In genomic region chr3:140164922-140165590, GRCh38 we compare ENCODE assay signal across 23 cellular contexts.
DNase-seq lines count a peak whose midpoint lies in the region; ATAC-seq, FAIRE-seq and TF ChIP-seq lines count a peak whose summit lies in the region.
"Had no signal": no experiment of that assay in that cellular context is flagged by ENCODE, and none has a peak within 500 bp of the region (broad histone marks: within the 10 kb centered on the region; RNA-seq: fewer than 3 reads in every experiment).

No MANE protein-coding gene starts in this region.

- H3K79me2 ChIP-seq in K562 (ENCODE audit: control insufficient read depth, insufficient read depth, low read length) (no peaks in the 10 kb centered on the region), HepG2 (ENCODE audit: insufficient read depth, low read length) (no peaks in the 10 kb centered on the region)

- no peak for ATAC-seq in K562
- no peak for ATAC-seq in HepG2
- ATAC-seq in activated CD8-positive, alpha-beta T cell treated with anti-CD3 and anti-CD28 coated beads for 36 hours: no peak
- ATAC-seq: left colon had no signal

- H3K9me3 Mint-ChIP-seq in activated CD4-positive, alpha-beta memory T cell treated with anti-CD3 and anti-CD28 coated beads for 36 hours: no peaks in the 10 kb centered on the region
- no peaks in the 10 kb centered on the region for H3K9me3 Mint-ChIP-seq in activated CD8-positive, alpha-beta T cell treated with anti-CD3 and anti-CD28 coated beads for 36 hours
- H3K9me3 Mint-ChIP-seq: CD8-positive, alpha-beta memory T cell had no signal

- H3K4me2 ChIP-seq in K562 (ENCODE audit: insufficient read depth, low read length) (no peak overlapping the region), HepG2 (ENCODE audit: low read depth, low read length) (no peak overlapping the region)

- TF ChIP-seq RAD21 in K562 (CRISPR knock-in tag; conservative IDR thresholded peaks at IDR 0.05 in 1 of 2, IDR thresholded peaks at IDR 0.05 in 1 of 2) (no peak), HepG2 (CRISPR knock-in tag; IDR thresholded peaks at IDR 0.05) (no peak)

- H3K36me3 ChIP-seq in K562 (ENCODE audit: control insufficient read depth, insufficient read depth, low read length): no peaks in the 10 kb centered on the region
- H3K36me3 ChIP-seq in testis (ENCODE audit: low read depth, missing control alignments): no peaks in the 10 kb centered on the region
- no peaks in the 10 kb centered on the region for H3K36me3 ChIP-seq in HepG2 (replicated peaks in 1 of 2; ENCODE audit: control insufficient read depth in 1 of 2, insufficient read depth in 2 of 2, low read length in 2 of 2)
- H3K36me3 ChIP-seq: transverse colon had no signal

- no peak for TF ChIP-seq EP300 in K562 (IDR thresholded peaks at IDR 0.05; ENCODE audit: low read length)
- TF ChIP-seq EP300 in HepG2 (IDR thresholded peaks at IDR 0.05; ENCODE audit: low read depth in 2 of 2, low read length in 2 of 2): no peak
- no peak for TF ChIP-seq EP300 in HepG2 (CRISPR knock-in tag; IDR thresholded peaks at IDR 0.05; ENCODE audit: borderline replicate concordance)

- no peaks in the 10 kb centered on the region for H3K27me3 Mint-ChIP-seq in activated CD4-positive, alpha-beta memory T cell treated with anti-CD3 and anti-CD28 coated beads for 36 hours
- peaks cover 3% of the 10 kb centered on the region for H3K27me3 Mint-ChIP-seq in activated CD8-positive, alpha-beta T cell treated with anti-CD3 and anti-CD28 coated beads for 36 hours

- intact Hi-C loops in K562 (cut with micrococcal nuclease) (no loop called here), testis (cut with DNase I; ENCODE audit: low total_unique reads) (no loop called here), HepG2 (cut with micrococcal nuclease; ENCODE audit: unreplicated experiment) (no loop called here)
- intact Hi-C loops in activated CD4-positive, alpha-beta memory T cell treated with anti-CD3 and anti-CD28 coated beads for 36 hours (cut with micrococcal nuclease): no loop called here
- intact Hi-C loops in activated CD8-positive, alpha-beta T cell treated with anti-CD3 and anti-CD28 coated beads for 36 hours (cut with micrococcal nuclease): no loop called here

- no peak overlapping the region for H3K4me3 ChIP-seq in K562
- H3K4me3 ChIP-seq in testis: no peak overlapping the region
- H3K4me3 ChIP-seq in HepG2 (replicated peaks in 1 of 3; ENCODE audit: insufficient read depth in 1 of 3, low read depth in 2 of 3, low read length in 3 of 3): no peak overlapping the region
- H3K4me3 ChIP-seq: transverse colon had no signal

- H3K9me3 ChIP-seq in K562 (replicated peaks; ENCODE audit: control insufficient read depth, insufficient read depth, low read depth, low read length) (no peaks in the 10 kb centered on the region), testis (no peaks in the 10 kb centered on the region), HepG2 (ENCODE audit: low read length) (no peaks in the 10 kb centered on the region)
- H3K9me3 ChIP-seq: transverse colon had no signal

- CTCF ChIA-PET in K562 (lab: Yijun Ruan, JAX; ENCODE audit: low intra/inter-chr PET ratio): no interaction called here
- CTCF ChIA-PET in activated CD4-positive, alpha-beta memory T cell treated with anti-CD3 and anti-CD28 coated beads for 36 hours (lab: Charles Lee): no interaction called here
- CTCF ChIA-PET in HepG2 (lab: Yijun Ruan, JAX; ENCODE audit: low intra/inter-chr PET ratio, low total read pairs): no interaction called here
- CTCF ChIA-PET in activated CD8-positive, alpha-beta T cell treated with anti-CD3 and anti-CD28 coated beads for 36 hours (lab: Charles Lee): no interaction called here

- H3K4me1 ChIP-seq in K562 (replicated peaks in 1 of 2; ENCODE audit: control insufficient read depth in 2 of 2, insufficient read depth in 2 of 2, low read length in 2 of 2) (no peaks in the 10 kb centered on the region; a peak in 2 of 5 replicates), testis (peaks cover 12% of the 10 kb centered on the region), HepG2 (ENCODE audit: insufficient read depth, low read length) (no peaks in the 10 kb centered on the region)
- H3K4me1 ChIP-seq: transverse colon had no signal

- no peak for TF ChIP-seq POLR2A in K562 (conservative IDR thresholded peaks at IDR 0.05)
- no peak for TF ChIP-seq POLR2A in testis (IDR thresholded peaks at IDR 0.05)
- no peak for TF ChIP-seq POLR2A in HepG2 (IDR thresholded peaks at IDR 0.05; ENCODE audit: insufficient read depth in 1 of 2, low read depth in 2 of 2, low read length in 2 of 2)

- H2AFZ ChIP-seq in K562 (ENCODE audit: low read depth, low read length): no peak overlapping the region
- H2AFZ ChIP-seq in HepG2 (ENCODE audit: low read length): no peak overlapping the region

- BruUV-seq in K562 (replicated peaks; lab: Mats Ljungman, UMichigan) (no TSS peak), HepG2 (replicated peaks; lab: Mats Ljungman, UMichigan) (no TSS peak)

- H3K9ac ChIP-seq in K562 (ENCODE audit: insufficient read depth in 1 of 2, low read depth in 2 of 2, low read length in 2 of 2) (no peak overlapping the region), HepG2 (ENCODE audit: insufficient read depth, low read depth, low read length) (no peak overlapping the region)

- no peak overlapping the region for H3K4me3 Mint-ChIP-seq in activated CD4-positive, alpha-beta memory T cell treated with anti-CD3 and anti-CD28 coated beads for 36 hours
- H3K4me3 Mint-ChIP-seq in activated CD8-positive, alpha-beta T cell treated with anti-CD3 and anti-CD28 coated beads for 36 hours: no peak overlapping the region
- H3K4me3 Mint-ChIP-seq: CD8-positive, alpha-beta memory T cell; endodermal cell; neural crest cell had no signal

- no peaks in the 10 kb centered on the region for H3K4me1 Mint-ChIP-seq in activated CD4-positive, alpha-beta memory T cell treated with anti-CD3 and anti-CD28 coated beads for 36 hours (ENCODE audit: low read depth)
- no peaks in the 10 kb centered on the region for H3K4me1 Mint-ChIP-seq in activated CD8-positive, alpha-beta T cell treated with anti-CD3 and anti-CD28 coated beads for 36 hours (ENCODE audit: low read depth)
- H3K4me1 Mint-ChIP-seq: CD8-positive, alpha-beta memory T cell; neural crest cell had no signal

- no peaks in the 10 kb centered on the region for H3K27me3 ChIP-seq in K562 (ENCODE audit: control insufficient read depth in 2 of 2, insufficient read depth in 2 of 2, low read length in 2 of 2)
- H3K27me3 ChIP-seq in testis: no peaks in the 10 kb centered on the region
- H3K27me3 ChIP-seq in HepG2 (ENCODE audit: control insufficient read depth in 1 of 2, insufficient read depth in 2 of 2, low read length in 2 of 2): no peaks in the 10 kb centered on the region
- H3K27me3 ChIP-seq: transverse colon had no signal

- 10% methylated on average over 7 of the region's 7 CpGs for WGBS in K562 (ENCODE audit: insufficient coverage, low coverage, missing lambda C conversion rate)
- WGBS in testis, 2 donors: 85 to 95% methylated on average over 7 of the region's 7 CpGs
- WGBS in HepG2 (ENCODE audit: low lambda C conversion rate): 14% methylated on average over 7 of the region's 7 CpGs

- in situ Hi-C loops in K562 (cut with MboI): no loop called here
- in situ Hi-C loops in HepG2 (cut with HindIII; ENCODE audit: extremely low pct_ligation_motif_present, low pct_unique_long_range_greater_than_20kb): no loop called here

- no peak for TF ChIP-seq CTCF in K562 (IDR thresholded peaks at IDR 0.05 in 2 of 3, conservative IDR thresholded peaks at IDR 0.05 in 1 of 3; ENCODE audit: insufficient read depth in 2 of 3, low read depth in 1 of 3, low read length in 3 of 3)
- no peak for TF ChIP-seq CTCF in testis (IDR thresholded peaks at IDR 0.05)
- TF ChIP-seq CTCF in HepG2 (CRISPR knock-in tag; IDR thresholded peaks at IDR 0.05): no peak
- TF ChIP-seq CTCF in activated CD8-positive, alpha-beta T cell treated with anti-CD3 and anti-CD28 coated beads for 36 hours (IDR thresholded peaks at IDR 0.05): no peak

- DNase-seq in DMS 273 (lab: John Stamatoyannopoulos, UW; ENCODE audit: unreplicated experiment) (peak; percentile 75), NCI-H2171 treated with DMSO at 0.1 percent for 48 hours (lab: John Stamatoyannopoulos, UW) (peak; percentile 84), K562 (ENCODE audit: extremely low read depth in 1 of 4, low spot score in 3 of 4) (no peak), kidney tubule cell (ENCODE audit: low spot score) (peak; percentile 30), testis (no peak), HepG2 (ENCODE audit: low spot score) (no peak)
- no peak for DNase-seq in activated CD4-positive, alpha-beta memory T cell treated with anti-CD3 and anti-CD28 coated beads for 36 hours
- DNase-seq in activated CD8-positive, alpha-beta T cell treated with anti-CD3 and anti-CD28 coated beads for 36 hours: no peak
- DNase-seq: activated CD4-positive, alpha-beta T cell treated with anti-CD3 and anti-CD28 coated beads, Interleukin-2, amount 50 U/mL, for 1 hour; activated naive CD4-positive, alpha-beta T cell; CD8-positive, alpha-beta memory T cell; endodermal cell; foreskin melanocyte; GDM1; HCEC 1CT; left colon; midbrain; NCI-H1436; stimulated activated CD4-positive, alpha-beta T cell treated with anti-CD3 and anti-CD28 coated beads, Interleukin-15, amount 100 ng/mL, for 24 hours; stimulated activated naive CD4-positive, alpha-beta T cell; SW 1271; transverse colon had no signal

- H3K9me1 ChIP-seq in K562 (ENCODE audit: control insufficient read depth, insufficient read depth, low read length): no peaks in the 10 kb centered on the region

- no peaks in the 10 kb centered on the region for H3K36me3 Mint-ChIP-seq in activated CD4-positive, alpha-beta memory T cell treated with anti-CD3 and anti-CD28 coated beads for 36 hours
- no peaks in the 10 kb centered on the region for H3K36me3 Mint-ChIP-seq in activated CD8-positive, alpha-beta T cell treated with anti-CD3 and anti-CD28 coated beads for 36 hours (ENCODE audit: low read depth)
- H3K36me3 Mint-ChIP-seq: CD8-positive, alpha-beta memory T cell had no signal

- no peak overlapping the region for H3K27ac Mint-ChIP-seq in activated CD4-positive, alpha-beta memory T cell treated with anti-CD3 and anti-CD28 coated beads for 36 hours
- H3K27ac Mint-ChIP-seq in activated CD8-positive, alpha-beta T cell treated with anti-CD3 and anti-CD28 coated beads for 36 hours: no peak overlapping the region
- H3K27ac Mint-ChIP-seq: CD8-positive, alpha-beta memory T cell; endodermal cell had no signal

- no peaks in the 10 kb centered on the region for H4K20me1 ChIP-seq in K562 (replicated peaks; ENCODE audit: control insufficient read depth, insufficient read depth, low read length)
- H4K20me1 ChIP-seq in HepG2 (ENCODE audit: insufficient read depth, low read length): no peaks in the 10 kb centered on the region

- no peak for FAIRE-seq in K562 (lab: Jason Lieb, UNC)
- no peak for FAIRE-seq in HepG2 (lab: Jason Lieb, UNC)

- H3K27ac ChIP-seq in K562 (ENCODE audit: extremely low read depth, low read depth, low read length) (no peak overlapping the region), testis (no peak overlapping the region), HepG2 (ENCODE audit: extremely low read length, insufficient read depth, low read length) (no peak overlapping the region)
- H3K27ac ChIP-seq: transverse colon had no signal

- POLR2A ChIA-PET in K562 (lab: Yijun Ruan, JAX): no interaction called here
- POLR2A ChIA-PET in activated CD4-positive, alpha-beta memory T cell treated with anti-CD3 and anti-CD28 coated beads for 36 hours (lab: Charles Lee): no interaction called here
- POLR2A ChIA-PET in HepG2 (lab: Yijun Ruan, JAX): no interaction called here
- POLR2A ChIA-PET in activated CD8-positive, alpha-beta T cell treated with anti-CD3 and anti-CD28 coated beads for 36 hours (lab: Charles Lee): no interaction called here

Comparison
In these comparisons a context has a peak if more than half of its experiments do, and no peak if none do; other contexts are left out.
1. DNase-seq: peak in DMS 273 (single experiment), NCI-H2171 treated with DMSO at 0.1 percent for 48 hours (single experiment) and kidney tubule cell (single experiment); none in K562 (0 of 4), activated CD4-positive, alpha-beta memory T cell treated with anti-CD3 and anti-CD28 coated beads for 36 hours (single experiment), testis (single experiment), HepG2 (single experiment) and activated CD8-positive, alpha-beta T cell treated with anti-CD3 and anti-CD28 coated beads for 36 hours (single experiment).